1 cellular context compared by ENCODE assay signal in genomic region chr20:21767739-21768223, GRCh38.
TF ChIP-seq lines count a peak whose summit lies in the region.

No MANE protein-coding gene starts in this region.

TF ChIP-seq in HepG2, 621 proteins besides CTCF, POLR2A, EP300 and RAD21 (continued from another document and continues in another):
- TF ChIP-seq FOXA1 (IDR thresholded peaks at IDR 0.05) (no peak), FOXA1 (CRISPR knock-in tag; IDR thresholded peaks at IDR 0.05) (peak; percentile 35; the same call in 1 of the 2 replicates), JARID2 (CRISPR knock-in tag; IDR thresholded peaks at IDR 0.05; ENCODE audit: insufficient replicate concordance) (no peak), TOE1 (CRISPR knock-in tag; IDR thresholded peaks at IDR 0.05) (no peak), MLLT10 (CRISPR knock-in tag; IDR thresholded peaks at IDR 0.05) (no peak), HDAC1 (CRISPR knock-in tag; IDR thresholded peaks at IDR 0.05) (peak; percentile 55; the same call in 1 of the 2 replicates), DPF2 (CRISPR knock-in tag; IDR thresholded peaks at IDR 0.05; ENCODE audit: borderline replicate concordance, low read depth) (0 out of 2 replicates have a peak, but pooled peaks have one; percentile 40), KAT8 (CRISPR knock-in tag; IDR thresholded peaks at IDR 0.05) (peak; percentile 11; the same call in 1 of the 2 replicates), TOPORS (CRISPR knock-in tag; IDR thresholded peaks at IDR 0.05) (no peak), POLR2AphosphoS2 (IDR thresholded peaks at IDR 0.05; ENCODE audit: low read depth, low read length) (no peak), NFE2L1 (CRISPR knock-in tag; IDR thresholded peaks at IDR 0.05; ENCODE audit: borderline replicate concordance) (no peak), ZNF652 (CRISPR knock-in tag; IDR thresholded peaks at IDR 0.05; ENCODE audit: borderline replicate concordance, low read depth) (no peak), ZNF615 (CRISPR knock-in tag; IDR thresholded peaks at IDR 0.05; ENCODE audit: borderline replicate concordance) (no peak), ZNF605 (CRISPR knock-in tag; IDR thresholded peaks at IDR 0.05) (no peak), ADNP (CRISPR knock-in tag; IDR thresholded peaks at IDR 0.05) (no peak), EHMT2 (IDR thresholded peaks at IDR 0.05; ENCODE audit: borderline replicate concordance, low read depth, low read length) (no peak), ZNF280B (CRISPR knock-in tag; IDR thresholded peaks at IDR 0.05; ENCODE audit: borderline replicate concordance) (0 out of 2 replicates have a peak, but pooled peaks have one; percentile 49), ZNF337 (CRISPR knock-in tag; IDR thresholded peaks at IDR 0.05; ENCODE audit: borderline replicate concordance, low read depth) (no peak), ZNF761 (CRISPR knock-in tag; conservative IDR thresholded peaks at IDR 0.05) (no peak), ZSCAN9 (CRISPR knock-in tag; IDR thresholded peaks at IDR 0.05; ENCODE audit: borderline replicate concordance) (no peak), MIXL1 (CRISPR knock-in tag; IDR thresholded peaks at IDR 0.05) (no peak), ZNF281 (CRISPR knock-in tag; IDR thresholded peaks at IDR 0.05; ENCODE audit: borderline replicate concordance) (no peak), ZNF720 (CRISPR knock-in tag; IDR thresholded peaks at IDR 0.05) (no peak), ZNF280D (CRISPR knock-in tag; IDR thresholded peaks at IDR 0.05) (no peak), TARDBP (CRISPR knock-in tag; IDR thresholded peaks at IDR 0.05) (peak; percentile 68), BORCS8-MEF2B (CRISPR knock-in tag; IDR thresholded peaks at IDR 0.05) (no peak), ATF7-NPFF (CRISPR knock-in tag; IDR thresholded peaks at IDR 0.05; ENCODE audit: low read depth) (no peak), AGO1 (IDR thresholded peaks at IDR 0.05; ENCODE audit: low read depth, low read length, poor library complexity, severe bottlenecking) (peak; percentile 68), ZZZ3 (CRISPR knock-in tag; IDR thresholded peaks at IDR 0.05; ENCODE audit: borderline replicate concordance) (no peak), RAD51 (IDR thresholded peaks at IDR 0.05; ENCODE audit: borderline replicate concordance) (no peak), ZNF460 (CRISPR knock-in tag; IDR thresholded peaks at IDR 0.05; ENCODE audit: borderline replicate concordance) (no peak)
- TF ChIP-seq, protein P1, sequence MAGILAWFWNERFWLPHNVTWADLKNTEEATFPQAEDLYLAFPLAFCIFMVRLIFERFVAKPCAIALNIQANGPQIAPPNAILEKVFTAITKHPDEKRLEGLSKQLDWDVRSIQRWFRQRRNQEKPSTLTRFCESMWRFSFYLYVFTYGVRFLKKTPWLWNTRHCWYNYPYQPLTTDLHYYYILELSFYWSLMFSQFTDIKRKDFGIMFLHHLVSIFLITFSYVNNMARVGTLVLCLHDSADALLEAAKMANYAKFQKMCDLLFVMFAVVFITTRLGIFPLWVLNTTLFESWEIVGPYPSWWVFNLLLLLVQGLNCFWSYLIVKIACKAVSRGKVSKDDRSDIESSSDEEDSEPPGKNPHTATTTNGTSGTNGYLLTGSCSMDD (CRISPR knock-in tag; IDR thresholded peaks at IDR 0.05) = no peak
- TF ChIP-seq, protein P2, sequence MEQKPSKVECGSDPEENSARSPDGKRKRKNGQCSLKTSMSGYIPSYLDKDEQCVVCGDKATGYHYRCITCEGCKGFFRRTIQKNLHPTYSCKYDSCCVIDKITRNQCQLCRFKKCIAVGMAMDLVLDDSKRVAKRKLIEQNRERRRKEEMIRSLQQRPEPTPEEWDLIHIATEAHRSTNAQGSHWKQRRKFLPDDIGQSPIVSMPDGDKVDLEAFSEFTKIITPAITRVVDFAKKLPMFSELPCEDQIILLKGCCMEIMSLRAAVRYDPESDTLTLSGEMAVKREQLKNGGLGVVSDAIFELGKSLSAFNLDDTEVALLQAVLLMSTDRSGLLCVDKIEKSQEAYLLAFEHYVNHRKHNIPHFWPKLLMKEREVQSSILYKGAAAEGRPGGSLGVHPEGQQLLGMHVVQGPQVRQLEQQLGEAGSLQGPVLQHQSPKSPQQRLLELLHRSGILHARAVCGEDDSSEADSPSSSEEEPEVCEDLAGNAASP (CRISPR knock-in tag; IDR thresholded peaks at IDR 0.05; ENCODE audit: borderline replicate concordance) = peak; percentile 44; the same call in 1 of the 2 replicates
- TF ChIP-seq, protein P3, sequence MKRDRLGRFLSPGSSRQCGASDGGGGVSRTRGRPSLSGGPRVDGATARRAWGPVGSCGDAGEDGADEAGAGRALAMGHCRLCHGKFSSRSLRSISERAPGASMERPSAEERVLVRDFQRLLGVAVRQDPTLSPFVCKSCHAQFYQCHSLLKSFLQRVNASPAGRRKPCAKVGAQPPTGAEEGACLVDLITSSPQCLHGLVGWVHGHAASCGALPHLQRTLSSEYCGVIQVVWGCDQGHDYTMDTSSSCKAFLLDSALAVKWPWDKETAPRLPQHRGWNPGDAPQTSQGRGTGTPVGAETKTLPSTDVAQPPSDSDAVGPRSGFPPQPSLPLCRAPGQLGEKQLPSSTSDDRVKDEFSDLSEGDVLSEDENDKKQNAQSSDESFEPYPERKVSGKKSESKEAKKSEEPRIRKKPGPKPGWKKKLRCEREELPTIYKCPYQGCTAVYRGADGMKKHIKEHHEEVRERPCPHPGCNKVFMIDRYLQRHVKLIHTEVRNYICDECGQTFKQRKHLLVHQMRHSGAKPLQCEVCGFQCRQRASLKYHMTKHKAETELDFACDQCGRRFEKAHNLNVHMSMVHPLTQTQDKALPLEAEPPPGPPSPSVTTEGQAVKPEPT (CRISPR knock-in tag; IDR thresholded peaks at IDR 0.05; ENCODE audit: low read depth) = no peak
- TF ChIP-seq, protein P4, sequence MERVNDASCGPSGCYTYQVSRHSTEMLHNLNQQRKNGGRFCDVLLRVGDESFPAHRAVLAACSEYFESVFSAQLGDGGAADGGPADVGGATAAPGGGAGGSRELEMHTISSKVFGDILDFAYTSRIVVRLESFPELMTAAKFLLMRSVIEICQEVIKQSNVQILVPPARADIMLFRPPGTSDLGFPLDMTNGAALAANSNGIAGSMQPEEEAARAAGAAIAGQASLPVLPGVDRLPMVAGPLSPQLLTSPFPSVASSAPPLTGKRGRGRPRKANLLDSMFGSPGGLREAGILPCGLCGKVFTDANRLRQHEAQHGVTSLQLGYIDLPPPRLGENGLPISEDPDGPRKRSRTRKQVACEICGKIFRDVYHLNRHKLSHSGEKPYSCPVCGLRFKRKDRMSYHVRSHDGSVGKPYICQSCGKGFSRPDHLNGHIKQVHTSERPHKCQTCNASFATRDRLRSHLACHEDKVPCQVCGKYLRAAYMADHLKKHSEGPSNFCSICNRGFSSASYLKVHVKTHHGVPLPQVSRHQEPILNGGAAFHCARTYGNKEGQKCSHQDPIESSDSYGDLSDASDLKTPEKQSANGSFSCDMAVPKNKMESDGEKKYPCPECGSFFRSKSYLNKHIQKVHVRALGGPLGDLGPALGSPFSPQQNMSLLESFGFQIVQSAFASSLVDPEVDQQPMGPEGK (CRISPR knock-in tag; IDR thresholded peaks at IDR 0.05) = no peak
- TF ChIP-seq, protein P5, sequence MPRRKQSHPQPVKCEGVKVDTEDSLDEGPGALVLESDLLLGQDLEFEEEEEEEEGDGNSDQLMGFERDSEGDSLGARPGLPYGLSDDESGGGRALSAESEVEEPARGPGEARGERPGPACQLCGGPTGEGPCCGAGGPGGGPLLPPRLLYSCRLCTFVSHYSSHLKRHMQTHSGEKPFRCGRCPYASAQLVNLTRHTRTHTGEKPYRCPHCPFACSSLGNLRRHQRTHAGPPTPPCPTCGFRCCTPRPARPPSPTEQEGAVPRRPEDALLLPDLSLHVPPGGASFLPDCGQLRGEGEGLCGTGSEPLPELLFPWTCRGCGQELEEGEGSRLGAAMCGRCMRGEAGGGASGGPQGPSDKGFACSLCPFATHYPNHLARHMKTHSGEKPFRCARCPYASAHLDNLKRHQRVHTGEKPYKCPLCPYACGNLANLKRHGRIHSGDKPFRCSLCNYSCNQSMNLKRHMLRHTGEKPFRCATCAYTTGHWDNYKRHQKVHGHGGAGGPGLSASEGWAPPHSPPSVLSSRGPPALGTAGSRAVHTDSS (CRISPR knock-in tag; conservative IDR thresholded peaks at IDR 0.05) = no peak
- TF ChIP-seq, protein P6, sequence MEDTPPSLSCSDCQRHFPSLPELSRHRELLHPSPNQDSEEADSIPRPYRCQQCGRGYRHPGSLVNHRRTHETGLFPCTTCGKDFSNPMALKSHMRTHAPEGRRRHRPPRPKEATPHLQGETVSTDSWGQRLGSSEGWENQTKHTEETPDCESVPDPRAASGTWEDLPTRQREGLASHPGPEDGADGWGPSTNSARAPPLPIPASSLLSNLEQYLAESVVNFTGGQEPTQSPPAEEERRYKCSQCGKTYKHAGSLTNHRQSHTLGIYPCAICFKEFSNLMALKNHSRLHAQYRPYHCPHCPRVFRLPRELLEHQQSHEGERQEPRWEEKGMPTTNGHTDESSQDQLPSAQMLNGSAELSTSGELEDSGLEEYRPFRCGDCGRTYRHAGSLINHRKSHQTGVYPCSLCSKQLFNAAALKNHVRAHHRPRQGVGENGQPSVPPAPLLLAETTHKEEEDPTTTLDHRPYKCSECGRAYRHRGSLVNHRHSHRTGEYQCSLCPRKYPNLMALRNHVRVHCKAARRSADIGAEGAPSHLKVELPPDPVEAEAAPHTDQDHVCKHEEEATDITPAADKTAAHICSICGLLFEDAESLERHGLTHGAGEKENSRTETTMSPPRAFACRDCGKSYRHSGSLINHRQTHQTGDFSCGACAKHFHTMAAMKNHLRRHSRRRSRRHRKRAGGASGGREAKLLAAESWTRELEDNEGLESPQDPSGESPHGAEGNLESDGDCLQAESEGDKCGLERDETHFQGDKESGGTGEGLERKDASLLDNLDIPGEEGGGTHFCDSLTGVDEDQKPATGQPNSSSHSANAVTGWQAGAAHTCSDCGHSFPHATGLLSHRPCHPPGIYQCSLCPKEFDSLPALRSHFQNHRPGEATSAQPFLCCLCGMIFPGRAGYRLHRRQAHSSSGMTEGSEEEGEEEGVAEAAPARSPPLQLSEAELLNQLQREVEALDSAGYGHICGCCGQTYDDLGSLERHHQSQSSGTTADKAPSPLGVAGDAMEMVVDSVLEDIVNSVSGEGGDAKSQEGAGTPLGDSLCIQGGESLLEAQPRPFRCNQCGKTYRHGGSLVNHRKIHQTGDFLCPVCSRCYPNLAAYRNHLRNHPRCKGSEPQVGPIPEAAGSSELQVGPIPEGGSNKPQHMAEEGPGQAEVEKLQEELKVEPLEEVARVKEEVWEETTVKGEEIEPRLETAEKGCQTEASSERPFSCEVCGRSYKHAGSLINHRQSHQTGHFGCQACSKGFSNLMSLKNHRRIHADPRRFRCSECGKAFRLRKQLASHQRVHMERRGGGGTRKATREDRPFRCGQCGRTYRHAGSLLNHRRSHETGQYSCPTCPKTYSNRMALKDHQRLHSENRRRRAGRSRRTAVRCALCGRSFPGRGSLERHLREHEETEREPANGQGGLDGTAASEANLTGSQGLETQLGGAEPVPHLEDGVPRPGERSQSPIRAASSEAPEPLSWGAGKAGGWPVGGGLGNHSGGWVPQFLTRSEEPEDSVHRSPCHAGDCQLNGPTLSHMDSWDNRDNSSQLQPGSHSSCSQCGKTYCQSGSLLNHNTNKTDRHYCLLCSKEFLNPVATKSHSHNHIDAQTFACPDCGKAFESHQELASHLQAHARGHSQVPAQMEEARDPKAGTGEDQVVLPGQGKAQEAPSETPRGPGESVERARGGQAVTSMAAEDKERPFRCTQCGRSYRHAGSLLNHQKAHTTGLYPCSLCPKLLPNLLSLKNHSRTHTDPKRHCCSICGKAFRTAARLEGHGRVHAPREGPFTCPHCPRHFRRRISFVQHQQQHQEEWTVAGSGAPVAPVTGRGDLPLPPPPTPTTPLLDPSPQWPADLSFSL (CRISPR knock-in tag; IDR thresholded peaks at IDR 0.05) = no peak
